In genomic region chr22:39276461-39277134, GRCh38 we compare ENCODE assay signal across 18 cellular contexts. TPM values are rescaled to one million over a fixed set of nuclear protein-coding genes. Genes with fewer than 3 reads are reported as not detected.
"Had no signal": no experiment of that assay in that cellular context is flagged by ENCODE, and none has a peak within 500 bp of the region (broad histone marks: within the 10 kb centered on the region; RNA-seq: fewer than 3 reads in every experiment).

No MANE protein-coding gene starts in this region.

- ATAC-seq: activated CD8-positive, alpha-beta T cell treated with anti-CD3 and anti-CD28 coated beads, Interleukin-2, amount 10 ng/mL, durations not matched to agents 7 days and 5 days; esophagus mucosa; naive thymus-derived CD8-positive, alpha-beta T cell; stimulated activated memory B cell treated with anti-CD40 and anti-IgM and Interleukin-4, amounts not matched to agents 10 μg/mL and 1 μg/mL and 100 μg/mL, for 72 hours had no signal

- H3K4me1 ChIP-seq: adrenal gland, vagina had no signal

- H3K27me3 ChIP-seq: adrenal gland, cardiac muscle cell, tibial nerve, vagina had no signal

- H3K9me3 ChIP-seq: adrenal gland, vagina had no signal

- H3K27ac ChIP-seq: cardiac muscle cell, tibial nerve, vagina had no signal

- H3K36me3 ChIP-seq: adrenal gland, cardiac muscle cell, left lung, tibial nerve, vagina had no signal

- DNase-seq: activated B cell treated with CpG ODN at 0.5 μM for 24 hours; activated CD4-positive, alpha-beta T cell treated with anti-CD3 and anti-CD28 coated beads, Interleukin-2, amount 10 ng/mL, durations not matched to agents 24 days and 14 days; activated CD8-positive, alpha-beta memory T cell treated with anti-CD3 and anti-CD28 coated beads, Interleukin-2, amount 50 U/mL, for 4 hours; activated CD8-positive, alpha-beta T cell treated with anti-CD3 and anti-CD28 coated beads, Interleukin-2, amount 10 ng/mL, durations not matched to agents 7 days and 5 days; activated effector memory CD4-positive, alpha-beta T cell treated with anti-CD3 and anti-CD28 coated beads, Interleukin-2, amount 50 U/mL, for 16 hours; activated T-cell treated with anti-CD3 and anti-CD28 coated beads, Interleukin-2, amount 50 U/mL, for 48 hours; hypothalamus; kidney; left lung; naive thymus-derived CD8-positive, alpha-beta T cell; retina; stimulated activated CD4-positive, alpha-beta T cell treated with anti-CD3 and anti-CD28 coated beads, Interleukin-12 subunit alpha, Interleukin-12 subunit beta, amount 100 ng/mL, for 4 hours had no signal

- H3K4me3 ChIP-seq: adrenal gland, cardiac muscle cell, left lung, tibial nerve, vagina had no signal

RNA-seq across cellular contexts. Expression of gene PDGFB, which starts 31.8 kb away (rescaled TPM):
- total RNA-seq: activated B cell treated with CpG ODN at 0.5 μM for 24 hours had no signal
